In the genomic region with DNA sequence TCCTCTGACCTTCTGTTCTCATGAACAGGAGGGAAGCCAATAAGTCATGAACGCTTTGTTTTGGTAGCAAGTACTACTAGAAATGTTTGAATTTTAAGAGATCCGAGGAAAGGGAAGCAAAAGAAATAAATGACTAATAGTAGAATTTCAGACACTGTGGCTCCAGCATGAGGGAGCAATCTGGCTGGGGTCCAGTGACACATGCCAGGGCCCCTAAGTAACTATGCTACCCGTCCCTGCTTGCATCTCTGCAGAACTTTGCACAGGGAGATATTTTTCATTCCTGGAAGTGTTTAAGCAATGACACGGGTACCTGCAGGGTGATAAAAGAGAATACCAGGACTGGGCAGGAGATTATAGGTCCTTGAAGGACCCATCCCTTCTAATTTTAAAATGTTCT, we compare ENCODE assay signal across 12 cellular contexts. TPM values are rescaled to one million over a fixed set of nuclear protein-coding genes. Genes with fewer than 3 reads are reported as not detected.
DNase-seq lines count a peak whose midpoint lies in the region; FAIRE-seq and TF ChIP-seq lines count a peak whose summit lies in the region.
"Had no signal": no experiment of that assay in that cellular context is flagged by ENCODE, and none has a peak within 500 bp of the region (broad histone marks: within the 10 kb centered on the region; RNA-seq: fewer than 3 reads in every experiment).

No MANE protein-coding gene starts in this region.

- no peak for TF ChIP-seq CTCF in osteoblast (IDR thresholded peaks at IDR 0.05; ENCODE audit: extremely low read depth, low read depth, low read length)
- TF ChIP-seq CTCF in testis (IDR thresholded peaks at IDR 0.05), result no peak

- H3K27me3 ChIP-seq in BLaER1 treated with 17β-estradiol and CSF1 and Interleukin-3, amounts not matched to agents 10 nM and 100 nM, result peaks cover 3 to 4% (median 4%) of the 10 kb centered on the region in 11 experiments
- H3K27me3 ChIP-seq in MG63 (no peaks in the 10 kb centered on the region), osteoblast (ENCODE audit: insufficient read depth, low read length) (peaks cover under 1% of the 10 kb centered on the region), testis (no peaks in the 10 kb centered on the region)

- no peak overlapping the region; a peak in 1 of 22 replicates for H3K9ac ChIP-seq in BLaER1 treated with 17β-estradiol and CSF1 and Interleukin-3, amounts not matched to agents 10 nM and 100 nM

- H3K36me3 ChIP-seq in BLaER1 treated with 17β-estradiol and CSF1 and Interleukin-3, amounts not matched to agents 10 nM and 100 nM, result no peaks in the 10 kb centered on the region
- H3K36me3 ChIP-seq in MG63 (no peaks in the 10 kb centered on the region), osteoblast (ENCODE audit: insufficient read depth, low read length) (no peaks in the 10 kb centered on the region), testis (ENCODE audit: low read depth, missing control alignments) (no peaks in the 10 kb centered on the region)
- H3K36me3 ChIP-seq: colonic mucosa had no signal

- H3K9me3 ChIP-seq in BLaER1 treated with 17β-estradiol and CSF1 and Interleukin-3, amounts not matched to agents 10 nM and 100 nM (replicated peaks in 1 of 11), result peaks cover 0 to 6% (median under 1%) of the 10 kb centered on the region in 11 experiments; a peak in 5 of 22 replicates
- no peaks in the 10 kb centered on the region for H3K9me3 ChIP-seq in MG63
- no peaks in the 10 kb centered on the region for H3K9me3 ChIP-seq in osteoblast (ENCODE audit: low read depth, low read length)
- H3K9me3 ChIP-seq in testis, result no peaks in the 10 kb centered on the region
- H3K9me3 ChIP-seq: colonic mucosa had no signal

- no peak overlapping the region for H2AFZ ChIP-seq in osteoblast (ENCODE audit: low read length)

- peaks cover 0 to 3% (median 0%) of the 10 kb centered on the region in 11 experiments; a peak in 1 of 22 replicates for H4K20me1 ChIP-seq in BLaER1 treated with 17β-estradiol and CSF1 and Interleukin-3, amounts not matched to agents 10 nM and 100 nM
- H4K20me1 ChIP-seq in osteoblast (ENCODE audit: insufficient read depth, low read length), result no peaks in the 10 kb centered on the region

- H3K4me3 ChIP-seq in BLaER1 treated with 17β-estradiol and CSF1 and Interleukin-3, amounts not matched to agents 10 nM and 100 nM, result no peak overlapping the region
- H3K4me3 ChIP-seq in MG63 (no peak overlapping the region), osteoblast (ENCODE audit: insufficient read depth, low read length) (no peak overlapping the region), testis (no peak overlapping the region)

- DNase-seq in MG63 (peak; percentile 68), dermis blood vessel endothelial cell (peak; percentile 7), osteoblast (ENCODE audit: insufficient read length, low spot score, missing footprints) (peak; percentile 45), H54 (ENCODE audit: insufficient read length, low spot score) (no peak), DMS114 treated with DMSO at 0.1 percent for 48 hours (lab: John Stamatoyannopoulos, UW; ENCODE audit: unreplicated experiment) (no peak), epidermal melanocyte (ENCODE audit: insufficient read length, low spot score) (no peak), testis (no peak)
- DNase-seq: activated CD4-positive, alpha-beta T cell treated with anti-CD3 and anti-CD28 coated beads, Interleukin-2, amount 50 U/mL, for 48 hours; activated T-cell treated with anti-CD3 and anti-CD28 coated beads, Interleukin-2, amount 50 U/mL, for 48 hours had no signal

- peaks cover 19 to 53% (median 47%) of the 10 kb centered on the region in 10 experiments for H3K4me1 ChIP-seq in BLaER1 treated with 17β-estradiol and CSF1 and Interleukin-3, amounts not matched to agents 10 nM and 100 nM
- H3K4me1 ChIP-seq in osteoblast (ENCODE audit: insufficient read depth, low read length) (peaks cover 20% of the 10 kb centered on the region), testis (peaks cover 5% of the 10 kb centered on the region)
- H3K4me1 ChIP-seq: colonic mucosa had no signal

- no peak overlapping the region for H3K27ac ChIP-seq in BLaER1 treated with 17β-estradiol and CSF1 and Interleukin-3, amounts not matched to agents 10 nM and 100 nM
- peak overlapping the region; percentile 94 for H3K27ac ChIP-seq in osteoblast (ENCODE audit: low read depth, low read length)
- no peak overlapping the region for H3K27ac ChIP-seq in testis
- H3K27ac ChIP-seq: colonic mucosa had no signal

- no peaks in the 10 kb centered on the region for H3K79me2 ChIP-seq in osteoblast (ENCODE audit: insufficient read depth, low read length)

- 50 to 59% methylated on average over 4 of the region's 4 CpGs for WGBS in testis, 2 donors

- intact Hi-C loops in testis (cut with DNase I; ENCODE audit: low total_unique reads), result no loop called here

- TF ChIP-seq POLR2A in H54 (IDR thresholded peaks at IDR 0.05; ENCODE audit: low read depth, low read length) (no peak), testis (IDR thresholded peaks at IDR 0.05) (no peak)

- FAIRE-seq in H54 (lab: Jason Lieb, UNC), result no peak

- H3K4me2 ChIP-seq in BLaER1 treated with 17β-estradiol and CSF1 and Interleukin-3, amounts not matched to agents 10 nM and 100 nM, result peak overlapping the region in 8 of 11 experiments; percentile 6 to 88 (median 79); a peak in 13 of 22 replicates
- H3K4me2 ChIP-seq in osteoblast (ENCODE audit: insufficient read depth, low read length), result peak overlapping the region; percentile 100

RNA-seq across cellular contexts. Expression of a gene that starts 7.3 kb away (rescaled TPM):
- total RNA-seq in MG63 (2014; rRNA removed; shearing (Covaris generic); ENCODE audit: low replicate concordance), result 2.6 and 3.5 TPM in 2 replicates
- not detected in 2 replicates for total RNA-seq in dermis blood vessel endothelial cell
- under 0.01 TPM in 1 of 2 replicates, not detected in the other for total RNA-seq in osteoblast
- under 1 TPM; 0.39 to 0.56 TPM for total RNA-seq in testis
- 1.2 TPM for polyA plus RNA-seq in testis (ENCODE audit: insufficient read depth, low read depth, low replicate concordance)
- total RNA-seq: naive thymus-derived CD8-positive, alpha-beta T cell had no signal
- polyA plus RNA-seq: naive thymus-derived CD8-positive, alpha-beta T cell had no signal

RNA-seq across cellular contexts. Expression of a gene that starts 12.8 kb away (rescaled TPM):
- total RNA-seq in MG63 (2014; rRNA removed; shearing (Covaris generic); ENCODE audit: low replicate concordance), result 1.2 and 2.1 TPM in 2 replicates
- 2.7 and 4.6 TPM in 2 replicates for total RNA-seq in dermis blood vessel endothelial cell
- 2.1 and 4.3 TPM in 2 replicates for total RNA-seq in osteoblast
- total RNA-seq in testis, result 1 to 10 TPM; 2.7 to 2.8 TPM
- polyA plus RNA-seq in testis (ENCODE audit: insufficient read depth, low read depth, low replicate concordance), result 5.7 TPM
- polyA plus RNA-seq: naive thymus-derived CD8-positive, alpha-beta T cell had no signal

Comparison
In these comparisons a context has a peak if more than half of its experiments do, and no peak if none do; other contexts are left out.
1. DNase-seq: peak in MG63 (single experiment), dermis blood vessel endothelial cell (single experiment) and osteoblast (single experiment); none in H54 (single experiment), DMS114 treated with DMSO at 0.1 percent for 48 hours (single experiment), epidermal melanocyte (single experiment) and testis (single experiment).